27 cellular contexts compared by ENCODE assay signal in genomic region chr2:234666911-234667310, GRCh38.
A peak's percentile ranks its signal among the peaks of the same experiment; 100 is the strongest.
DNase-seq lines count a peak whose midpoint lies in the region; ATAC-seq, FAIRE-seq and TF ChIP-seq lines count a peak whose summit lies in the region.
"Had no signal": no experiment of that assay in that cellular context is flagged by ENCODE, and none has a peak within 500 bp of the region (broad histone marks: within the 10 kb centered on the region; RNA-seq: fewer than 3 reads in every experiment).

No MANE protein-coding gene starts in this region.

- H3K4me3 ChIP-seq in HepG2 (replicated peaks in 1 of 3; ENCODE audit: insufficient read depth in 1 of 3, low read depth in 2 of 3, low read length in 3 of 3) (no peak overlapping the region), right lobe of liver (no peak overlapping the region), esophagus muscularis mucosa (no peak overlapping the region), neural progenitor cell (no peak overlapping the region), MG63 (no peak overlapping the region)
- H3K4me3 ChIP-seq: BLaER1, GM12878 had no signal

- H3K4me3 Mint-ChIP-seq in neural progenitor cell = no peak overlapping the region
- H3K4me3 Mint-ChIP-seq: CD14-positive monocyte; CD4-positive, alpha-beta memory T cell; CD4-positive, CD25-positive, alpha-beta regulatory T cell; CD8-positive, alpha-beta memory T cell had no signal

- TF ChIP-seq EP300 in HepG2 (IDR thresholded peaks at IDR 0.05; ENCODE audit: low read depth in 2 of 2, low read length in 2 of 2) (no peak), HepG2 (CRISPR knock-in tag; IDR thresholded peaks at IDR 0.05; ENCODE audit: borderline replicate concordance) (no peak), esophagus muscularis mucosa (IDR thresholded peaks at IDR 0.05) (no peak)

- 96% methylated on average over 3 of the region's 3 CpGs for WGBS in HepG2 (ENCODE audit: low lambda C conversion rate)
- 86% methylated on average over 3 of the region's 3 CpGs for WGBS in right lobe of liver (ENCODE audit: insufficient coverage, low coverage, low lambda C conversion rate, missing lambda C conversion rate)
- WGBS in esophagus muscularis mucosa = 93% methylated on average over 3 of the region's 3 CpGs

- H3K79me2 ChIP-seq in HepG2 (ENCODE audit: insufficient read depth, low read length) (no peaks in the 10 kb centered on the region), neural progenitor cell (ENCODE audit: low read depth) (no peaks in the 10 kb centered on the region)

- no peaks in the 10 kb centered on the region for H3K27me3 ChIP-seq in HepG2 (ENCODE audit: control insufficient read depth in 1 of 2, insufficient read depth in 2 of 2, low read length in 2 of 2)
- H3K27me3 ChIP-seq in right lobe of liver = no peaks in the 10 kb centered on the region
- no peaks in the 10 kb centered on the region for H3K27me3 ChIP-seq in esophagus muscularis mucosa
- H3K27me3 ChIP-seq in neural progenitor cell = no peaks in the 10 kb centered on the region
- H3K27me3 ChIP-seq in MG63 = no peaks in the 10 kb centered on the region
- H3K27me3 ChIP-seq: BE2C, BLaER1 had no signal

- POLR2A ChIA-PET in HepG2 (lab: Yijun Ruan, JAX) = interaction anchor here (3.5 kb wide), 1 partner anchor 10 kb away, joined by 10 read pairs; no protein-coding TSS in a partner anchor

- intact Hi-C loops in HepG2 (cut with micrococcal nuclease; ENCODE audit: unreplicated experiment) = no loop called here
- intact Hi-C loops in right lobe of liver (cut with DNase I) = no loop called here
- intact Hi-C loops in esophagus muscularis mucosa (cut with DNase I) = no loop called here

- H3F3A ChIP-seq in neural progenitor cell (ENCODE audit: low read depth) = peaks cover 21% of the 10 kb centered on the region

- H3K36me3 ChIP-seq in HepG2 (replicated peaks in 1 of 2; ENCODE audit: control insufficient read depth in 1 of 2, insufficient read depth in 2 of 2, low read length in 2 of 2) (no peaks in the 10 kb centered on the region), right lobe of liver (no peaks in the 10 kb centered on the region), esophagus muscularis mucosa (no peaks in the 10 kb centered on the region), neural progenitor cell (no peaks in the 10 kb centered on the region), MG63 (no peaks in the 10 kb centered on the region)
- H3K36me3 ChIP-seq: BE2C, BLaER1 had no signal

- BruUV-seq in HepG2 (replicated peaks; lab: Mats Ljungman, UMichigan) = no TSS peak

- CTCF ChIA-PET in HepG2 (lab: Yijun Ruan, JAX; ENCODE audit: low intra/inter-chr PET ratio, low total read pairs) = no interaction called here

- H2AFZ ChIP-seq in HepG2 (ENCODE audit: low read length) (no peak overlapping the region), neural progenitor cell (replicated peaks) (no peak overlapping the region)

- peaks cover 37% of the 10 kb centered on the region for H3K9me3 Mint-ChIP-seq in neural progenitor cell

- peak overlapping the region; percentile 28 for H3K27ac Mint-ChIP-seq in neural progenitor cell
- H3K27ac Mint-ChIP-seq: CD14-positive monocyte; CD4-positive, alpha-beta memory T cell; CD4-positive, CD25-positive, alpha-beta regulatory T cell; CD8-positive, alpha-beta memory T cell had no signal

- H3K4me1 ChIP-seq in HepG2 (ENCODE audit: insufficient read depth, low read length) = peaks cover 16% of the 10 kb centered on the region
- H3K4me1 ChIP-seq in right lobe of liver = peaks cover 0 to under 1% (median 0%) of the 10 kb centered on the region in 4 donors
- H3K4me1 ChIP-seq in esophagus muscularis mucosa = no peaks in the 10 kb centered on the region
- peaks cover 22% of the 10 kb centered on the region for H3K4me1 ChIP-seq in neural progenitor cell
- H3K4me1 ChIP-seq: BE2C, BLaER1 had no signal

- in situ Hi-C loops in HepG2 (cut with HindIII; ENCODE audit: extremely low pct_ligation_motif_present, low pct_unique_long_range_greater_than_20kb) = loop anchor here (5.0 kb wide), 1 partner anchor 45 kb away; no protein-coding TSS in a partner anchor

- peaks cover 24% of the 10 kb centered on the region for H3K4me1 Mint-ChIP-seq in neural progenitor cell
- H3K4me1 Mint-ChIP-seq: CD14-positive monocyte; CD4-positive, alpha-beta memory T cell; CD4-positive, CD25-positive, alpha-beta regulatory T cell; CD8-positive, alpha-beta memory T cell had no signal

- TF ChIP-seq POLR2A in HepG2 (IDR thresholded peaks at IDR 0.05; ENCODE audit: insufficient read depth in 1 of 2, low read depth in 2 of 2, low read length in 2 of 2) (no peak), right lobe of liver (IDR thresholded peaks at IDR 0.05) (no peak), esophagus muscularis mucosa (IDR thresholded peaks at IDR 0.05; ENCODE audit: low read depth) (no peak)

- H4K20me1 ChIP-seq in HepG2 (ENCODE audit: insufficient read depth, low read length) (no peaks in the 10 kb centered on the region), neural progenitor cell (ENCODE audit: low read depth) (no peaks in the 10 kb centered on the region)
- H4K20me1 ChIP-seq: BLaER1 had no signal

- H3K9ac ChIP-seq in HepG2 (ENCODE audit: insufficient read depth, low read depth, low read length) = no peak overlapping the region
- no peak overlapping the region for H3K9ac ChIP-seq in neural progenitor cell
- H3K9ac ChIP-seq: BLaER1 had no signal

- no peak for FAIRE-seq in HepG2 (lab: Jason Lieb, UNC)
- FAIRE-seq: GM12878, GM12892, GM18507 had no signal

- TF ChIP-seq CTCF in HepG2 (CRISPR knock-in tag; IDR thresholded peaks at IDR 0.05) = no peak
- TF ChIP-seq CTCF in right lobe of liver (IDR thresholded peaks at IDR 0.05) = no peak
- TF ChIP-seq CTCF in esophagus muscularis mucosa (IDR thresholded peaks at IDR 0.05) = no peak
- no peak for TF ChIP-seq CTCF in neural progenitor cell (IDR thresholded peaks at IDR 0.05)

- peaks cover 5% of the 10 kb centered on the region for H3K9me3 ChIP-seq in HepG2 (ENCODE audit: low read length)
- H3K9me3 ChIP-seq in right lobe of liver = no peaks in the 10 kb centered on the region
- H3K9me3 ChIP-seq in esophagus muscularis mucosa = no peaks in the 10 kb centered on the region
- no peaks in the 10 kb centered on the region for H3K9me3 ChIP-seq in neural progenitor cell (ENCODE audit: low read depth)
- no peaks in the 10 kb centered on the region for H3K9me3 ChIP-seq in MG63

- ATAC-seq in HepG2 (no peak), right lobe of liver (no peak)
- ATAC-seq: GM12878 had no signal

- H3K27me3 Mint-ChIP-seq in neural progenitor cell (ENCODE audit: insufficient read depth, low read depth) = peaks cover 7% of the 10 kb centered on the region

- H3K27ac ChIP-seq in HepG2 (ENCODE audit: extremely low read length, insufficient read depth, low read length) (no peak overlapping the region), right lobe of liver (no peak overlapping the region), esophagus muscularis mucosa (replicated peaks in 1 of 4) (no peak overlapping the region), neural progenitor cell (no peak overlapping the region)
- H3K27ac ChIP-seq: 22Rv1, BLaER1 had no signal

- no peak for DNase-seq in HepG2 (ENCODE audit: low spot score)
- DNase-seq in right lobe of liver = no peak
- DNase-seq in esophagus muscularis mucosa (ENCODE audit: extremely low spot score) = peak; percentile 55
- DNase-seq in neural progenitor cell (ENCODE audit: low spot score) = no peak
- DNase-seq in MG63 = no peak
- no peak for DNase-seq in activated T-cell treated with anti-CD3 and anti-CD28 coated beads, Interleukin-2, amount 50 U/mL, for 1 hour
- no peak for DNase-seq in retina
- DNase-seq: ACHN; BE2C; C1 segment of cervical spinal cord; CD4-positive, alpha-beta memory T cell; CD4-positive, CD25-positive, alpha-beta regulatory T cell; CD8-positive, alpha-beta memory T cell; COR-L47; DMS 273 treated with DMSO at 0.1 percent for 48 hours; DMS153; DMS53; DMS79; DND-41; EL; GDM1 had no signal

- TF ChIP-seq RAD21 in HepG2 (CRISPR knock-in tag; IDR thresholded peaks at IDR 0.05) = no peak

- no peak overlapping the region for H3K4me2 ChIP-seq in HepG2 (ENCODE audit: low read depth, low read length)
- H3K4me2 ChIP-seq in neural progenitor cell = no peak overlapping the region
- H3K4me2 ChIP-seq: BLaER1 had no signal

- no peaks in the 10 kb centered on the region for H3K36me3 Mint-ChIP-seq in neural progenitor cell
- H3K36me3 Mint-ChIP-seq: CD14-positive monocyte; CD4-positive, alpha-beta memory T cell; CD4-positive, CD25-positive, alpha-beta regulatory T cell; CD8-positive, alpha-beta memory T cell had no signal

TF ChIP-seq in HepG2, 621 proteins besides CTCF, POLR2A, EP300 and RAD21:
- no peak for TF ChIP-seq ZBTB42 (CRISPR knock-in tag; IDR thresholded peaks at IDR 0.05)
- no peak for TF ChIP-seq YEATS2 (CRISPR knock-in tag; IDR thresholded peaks at IDR 0.05; ENCODE audit: borderline replicate concordance)
- TF ChIP-seq, protein P1, sequence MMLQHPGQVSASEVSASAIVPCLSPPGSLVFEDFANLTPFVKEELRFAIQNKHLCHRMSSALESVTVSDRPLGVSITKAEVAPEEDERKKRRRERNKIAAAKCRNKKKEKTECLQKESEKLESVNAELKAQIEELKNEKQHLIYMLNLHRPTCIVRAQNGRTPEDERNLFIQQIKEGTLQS (CRISPR knock-in tag; IDR thresholded peaks at IDR 0.05) = no peak
- peak; percentile 78 to 88 for TF ChIP-seq MAFK (conservative IDR thresholded peaks at IDR 0.05 in 1 of 2, IDR thresholded peaks at IDR 0.05 in 1 of 2; ENCODE audit: low read length in 2 of 2)
- peak; percentile 80 for TF ChIP-seq MAFF (IDR thresholded peaks at IDR 0.05; ENCODE audit: low read depth, low read length)
- TF ChIP-seq KDM1A (CRISPR knock-in tag; IDR thresholded peaks at IDR 0.05) = no peak
- TF ChIP-seq RNF2 (conservative IDR thresholded peaks at IDR 0.05; ENCODE audit: low read depth) = no peak
- no peak for TF ChIP-seq ELF1 (CRISPR knock-in tag; IDR thresholded peaks at IDR 0.05)
